Comparison of ENCODE assay signal across 11 cellular contexts in genomic region chr11:61793829-61794204, GRCh38. TPM values are rescaled to one million over a fixed set of nuclear protein-coding genes. Genes with fewer than 3 reads are reported as not detected.
DNase-seq lines count a peak whose midpoint lies in the region; ATAC-seq and TF ChIP-seq lines count a peak whose summit lies in the region.
"Had no signal": no experiment of that assay in that cellular context is flagged by ENCODE, and none has a peak within 500 bp of the region (broad histone marks: within the 10 kb centered on the region; RNA-seq: fewer than 3 reads in every experiment).

No MANE protein-coding gene starts in this region.

- peak overlapping the region; percentile 98 for H3K4me3 ChIP-seq in AG04449 (ENCODE audit: low read depth, low read length)
- no peak overlapping the region for H3K4me3 ChIP-seq in sigmoid colon

- intact Hi-C loops in sigmoid colon (cut with DNase I), result loop anchor here (2.0 kb wide), 1 partner anchor 21 kb away; no protein-coding TSS in a partner anchor

- no peak overlapping the region for H2AFZ ChIP-seq in H9 (ENCODE audit: low read length)

- H3K9me3 Mint-ChIP-seq in H9, result no peaks in the 10 kb centered on the region
- H3K9me3 Mint-ChIP-seq in activated T-helper 17 cell treated with anti-CD3 and anti-CD28 coated beads, Interleukin-2, amount 50 U/mL, for 72 hours, result no peaks in the 10 kb centered on the region
- H3K9me3 Mint-ChIP-seq in immature natural killer cell, result no peaks in the 10 kb centered on the region

- peaks cover 5% of the 10 kb centered on the region for H3K79me1 ChIP-seq in H9 (ENCODE audit: insufficient read depth, low read depth, low read length, poor library complexity, severe bottlenecking)

- no peak for ATAC-seq in activated T-helper 17 cell treated with anti-CD3 and anti-CD28 coated beads, Interleukin-2, amount 50 U/mL, for 72 hours (replicated peaks)
- ATAC-seq in HG03135 (IDR thresholded peaks at IDR 0.05; ENCODE audit: unreplicated experiment) (no peak), HG02610 (IDR thresholded peaks at IDR 0.05; ENCODE audit: unreplicated experiment) (no peak)

- H4K5ac ChIP-seq in H9 (ENCODE audit: insufficient read length, low read depth, low read length), result no peak overlapping the region

- no peak overlapping the region for H3K14ac ChIP-seq in H9 (ENCODE audit: insufficient read depth, low read length)

- TF ChIP-seq CTCF in AG04449 (IDR thresholded peaks at IDR 0.05; ENCODE audit: insufficient read depth, low read length, missing control alignments) (no peak), H9 (conservative IDR thresholded peaks at IDR 0.05) (no peak), sigmoid colon (IDR thresholded peaks at IDR 0.05) (no peak)

- peaks cover 20 to 26% of the 10 kb centered on the region in 2 experiments for H3K4me1 Mint-ChIP-seq in H9
- peaks cover 21% of the 10 kb centered on the region for H3K4me1 Mint-ChIP-seq in activated T-helper 17 cell treated with anti-CD3 and anti-CD28 coated beads, Interleukin-2, amount 50 U/mL, for 72 hours
- H3K4me1 Mint-ChIP-seq in immature natural killer cell, result peaks cover 20 to 51% of the 10 kb centered on the region in 2 donors

- no peak overlapping the region for H3T11ph ChIP-seq in H9 (ENCODE audit: low read length)

- no peak overlapping the region for H4K8ac ChIP-seq in H9 (replicated peaks; ENCODE audit: insufficient read length, low read depth, low read length)

- H3K27ac ChIP-seq in H9 (ENCODE audit: insufficient read length, low read depth, low read length) (no peak overlapping the region), sigmoid colon (no peak overlapping the region)

- peak overlapping the region in 2 of 3 experiments; percentile 86 to 100; a peak in 5 of 7 replicates for H3K27ac Mint-ChIP-seq in H9
- peak overlapping the region; percentile 98 for H3K27ac Mint-ChIP-seq in activated T-helper 17 cell treated with anti-CD3 and anti-CD28 coated beads, Interleukin-2, amount 50 U/mL, for 72 hours
- H3K27ac Mint-ChIP-seq in immature natural killer cell, result peak overlapping the region in 5 of 6 donors; percentile 57 to 99 (median 92)

- no peak overlapping the region for H2BK12ac ChIP-seq in H9 (ENCODE audit: insufficient read length, low read depth, low read length)

- peaks cover 16% of the 10 kb centered on the region; the same call in 1 of the 2 replicates for H3K79me2 ChIP-seq in H9 (ENCODE audit: insufficient read depth, low read length)

- H2AK5ac ChIP-seq in H9 (ENCODE audit: insufficient read length, low read length), result no peak overlapping the region

- no peaks in the 10 kb centered on the region for H3K9me3 ChIP-seq in H9 (ENCODE audit: control insufficient read depth, low read depth, low read length)
- H3K9me3 ChIP-seq in sigmoid colon, result no peaks in the 10 kb centered on the region

- CTCF ChIA-PET in AG04449 (lab: Yijun Ruan, JAX), result interaction anchor here (1.0 to 14.8 kb wide), 11 partner anchors 10 to 517 kb away, joined by 3 to 297 read pairs (median 5); partner anchors contain the start of gene BEST1

- TF ChIP-seq POLR2A in sigmoid colon (IDR thresholded peaks at IDR 0.05), result no peak

- H3K4me3 Mint-ChIP-seq in H9, result peak overlapping the region; percentile 95 to 98
- peak overlapping the region; percentile 88 for H3K4me3 Mint-ChIP-seq in activated T-helper 17 cell treated with anti-CD3 and anti-CD28 coated beads, Interleukin-2, amount 50 U/mL, for 72 hours
- peak overlapping the region; percentile 41 to 96 (median 92) for H3K4me3 Mint-ChIP-seq in immature natural killer cell

- no CpG with 5 or more reads among the region's 3 CpGs for whole genome bisulfite sequencing in H9 (ENCODE audit: extremely low coverage, insufficient read length, low lambda C conversion rate)
- WGBS in sigmoid colon, 2 donors, result 67 to 68% methylated on average over 3 of the region's 3 CpGs

- no peak overlapping the region for H3K18ac ChIP-seq in H9 (ENCODE audit: insufficient read length, low read depth, low read length)

- POLR2A ChIA-PET in AG04449 (lab: Yijun Ruan, JAX), result no interaction called here

- DNase-seq in AG04449 (ENCODE audit: low read depth, low spot score) (no peak), H9 (no peak), immature natural killer cell (no peak), sigmoid colon (no peak)
- DNase-seq in NK-92 treated with Interleukin-12 subunit alpha and Interleukin-12 subunit beta, amount 100 ng/mL, for 24 hours (lab: John Stamatoyannopoulos, UW), result no peak
- DNase-seq: dermis blood vessel endothelial cell; NCI-H1092; stimulated activated naive CD4-positive, alpha-beta T cell treated with Interleukin-2 at 50 U/mL for 16 hours had no signal

- H3K4me2 ChIP-seq in H9 (ENCODE audit: insufficient read depth, insufficient read length, low read length), result peak overlapping the region; percentile 78

- TF ChIP-seq EP300 in sigmoid colon (IDR thresholded peaks at IDR 0.05), result no peak

- H3K36me3 Mint-ChIP-seq in H9 (ENCODE audit: insufficient read depth in 1 of 3, low read depth in 3 of 3) (peaks cover 31 to 63% (median 50%) of the 10 kb centered on the region in 3 experiments), immature natural killer cell (peaks cover 0 to 9% (median 0%) of the 10 kb centered on the region in 3 donors)
- peaks cover 92% of the 10 kb centered on the region for H3K36me3 Mint-ChIP-seq in activated T-helper 17 cell treated with anti-CD3 and anti-CD28 coated beads, Interleukin-2, amount 50 U/mL, for 72 hours (ENCODE audit: low read depth)

- no peaks in the 10 kb centered on the region for H3K27me3 ChIP-seq in H9 (ENCODE audit: insufficient read depth, low read length)
- H3K27me3 ChIP-seq in sigmoid colon, result no peaks in the 10 kb centered on the region

- peaks cover 2% of the 10 kb centered on the region for H4K20me1 ChIP-seq in H9 (ENCODE audit: control insufficient read depth, insufficient read depth, insufficient read length)

- no peak overlapping the region for H2BK15ac ChIP-seq in H9 (ENCODE audit: low read depth, low read length)

- H3K27me3 Mint-ChIP-seq in H9 (ENCODE audit: low read depth) (no peaks in the 10 kb centered on the region; the same call in 1 of the 2 replicates), immature natural killer cell (ENCODE audit: low read depth in 3 of 3) (peaks cover 0 to 13% (median 4%) of the 10 kb centered on the region in 3 donors)
- H3K27me3 Mint-ChIP-seq in activated T-helper 17 cell treated with anti-CD3 and anti-CD28 coated beads, Interleukin-2, amount 50 U/mL, for 72 hours, result no peaks in the 10 kb centered on the region

- H3K4ac ChIP-seq in H9 (ENCODE audit: low read depth, low read length), result no peak overlapping the region

- H3K9ac ChIP-seq in H9 (ENCODE audit: extremely low read depth, insufficient read length, low read length), result peak overlapping the region; percentile 85

- H4K91ac ChIP-seq in H9 (ENCODE audit: insufficient read length, low read depth, low read length), result no peak overlapping the region

- no peak overlapping the region for H3K56ac ChIP-seq in H9 (ENCODE audit: insufficient read length, low read depth, low read length)

- no peak overlapping the region for H2BK120ac ChIP-seq in H9 (ENCODE audit: low read depth, low read length, poor library complexity, severe bottlenecking)

- H3K4me1 ChIP-seq in H9 (ENCODE audit: insufficient read depth, low read length) (no peaks in the 10 kb centered on the region), sigmoid colon (peaks cover 0 to 31% (median 24%) of the 10 kb centered on the region in 4 donors)

- H2BK5ac ChIP-seq in H9 (ENCODE audit: insufficient read length, low read length), result no peak overlapping the region

- no peak overlapping the region for H2BK20ac ChIP-seq in H9 (ENCODE audit: low read depth, low read length, poor library complexity, severe bottlenecking)

- no peak overlapping the region for H3K23ac ChIP-seq in H9 (ENCODE audit: insufficient read length, low read depth, low read length)

- H3K36me3 ChIP-seq in sigmoid colon, result peaks cover 10 to 24% (median 14%) of the 10 kb centered on the region in 4 donors

- peaks cover 3% of the 10 kb centered on the region for H3K23me2 ChIP-seq in H9 (ENCODE audit: insufficient read length, low read depth, low read length, poor library complexity, severe bottlenecking)

RNA-seq across cellular contexts. Expression of gene FEN1, which starts 1.1 kb away (rescaled TPM):
- total RNA-seq in H9 (2021) (114 and 115 TPM in 2 replicates), sigmoid colon (1 to 10 TPM; 5.3 to 8.0 (median 7.0) TPM)
- 100 to 1,000 TPM in 1 of 2 donors, 10 to 100 TPM in 1; 72.6 to 133 TPM for total RNA-seq in activated T-helper 17 cell treated with anti-CD3 and anti-CD28 coated beads, Interleukin-2, amount 50 U/mL, for 72 hours
- polyA plus RNA-seq in immature natural killer cell (10 to 100 TPM; 20.3 to 31.3 (median 24.6) TPM), sigmoid colon (10 to 100 TPM in 2 of 3 donors, 1 to 10 TPM in 1; 4.2 to 39.1 (median 11.3) TPM)

RNA-seq across cellular contexts. Expression of gene TMEM258, which starts 1.4 kb away (rescaled TPM):
- total RNA-seq in H9 (2021) (199 and 201 TPM in 2 replicates), sigmoid colon (10 to 100 TPM; 39.9 to 64.7 (median 57.4) TPM)
- total RNA-seq in activated T-helper 17 cell treated with anti-CD3 and anti-CD28 coated beads, Interleukin-2, amount 50 U/mL, for 72 hours, result 100 to 1,000 TPM; 135 to 156 TPM
- polyA plus RNA-seq in immature natural killer cell (100 to 1,000 TPM; 160 to 274 (median 225) TPM), sigmoid colon (100 to 1,000 TPM; 139 to 224 (median 148) TPM)

RNA-seq across cellular contexts. Expression of gene FADS1, which starts 23.0 kb away (rescaled TPM):
- total RNA-seq in H9 (2021) (125 and 126 TPM in 2 replicates), sigmoid colon (10 to 100 TPM; 11.8 to 17.7 (median 16.6) TPM)
- 10 to 100 TPM in 1 of 2 donors, 1 to 10 TPM in 1; 5.6 to 22.9 TPM for total RNA-seq in activated T-helper 17 cell treated with anti-CD3 and anti-CD28 coated beads, Interleukin-2, amount 50 U/mL, for 72 hours
- polyA plus RNA-seq in immature natural killer cell (10 to 100 TPM; 11.5 to 18.7 (median 17.7) TPM), sigmoid colon (10 to 100 TPM in 1 of 3 donors, 1 to 10 TPM in 2; 1.2 to 12.6 (median 2.1) TPM)

RNA-seq across cellular contexts. Expression of gene FADS2, which starts 34.3 kb away (rescaled TPM):
- 316 and 322 TPM in 2 replicates for total RNA-seq in H9 (2021)
- total RNA-seq in activated T-helper 17 cell treated with anti-CD3 and anti-CD28 coated beads, Interleukin-2, amount 50 U/mL, for 72 hours, result 10 to 100 TPM in 1 of 2 donors, 1 to 10 TPM in 1; 9.4 to 58.3 TPM
- polyA plus RNA-seq in immature natural killer cell, result 10 to 100 TPM; 21.9 to 28.7 (median 22.0) TPM
- 10 to 100 TPM in 3 of 4 donors, 1 to 10 TPM in 1; 4.1 to 45.4 (median 25.5) TPM for total RNA-seq in sigmoid colon
- polyA plus RNA-seq in sigmoid colon, result 10 to 100 TPM in 1 of 3 donors, 1 to 10 TPM in 2; 3.6 to 50.2 (median 3.7) TPM

RNA-seq across cellular contexts. Expression of gene MYRF, which starts 41.4 kb away (rescaled TPM):
- total RNA-seq in H9 (2021) (12.9 and 13.9 TPM in 2 replicates), sigmoid colon (under 1 TPM; under 0.01 to 0.83 (median 0.60) TPM)
- total RNA-seq in activated T-helper 17 cell treated with anti-CD3 and anti-CD28 coated beads, Interleukin-2, amount 50 U/mL, for 72 hours, result 1 to 10 TPM; 1.2 to 5.9 TPM
- polyA plus RNA-seq in immature natural killer cell (1 to 10 TPM in 1 of 3 donors, under 1 TPM in 1, not detected in 1; 0.43 to 2.4 TPM), sigmoid colon (1 to 10 TPM in 2 of 3 donors, under 1 TPM in 1; 0.46 to 6.4 (median 1.8) TPM)

Comparison
In these comparisons a context has a peak if more than half of its experiments do, and no peak if none do; other contexts are left out.
1. RNA of gene FEN1, which starts 1.1 kb away (total RNA-seq): 72.6 to 133 TPM in activated T-helper 17 cell treated with anti-CD3 and anti-CD28 coated beads, Interleukin-2, amount 50 U/mL, for 72 hours and 114 to 115 TPM in H9; 5.3 to 8.0 TPM in sigmoid colon; every median in the first group is over 4 times any median in the second.
2. Peak in every context shown above with its lines, with median percentiles within 50 percentile points of each other: H3K27ac Mint-ChIP-seq and H3K4me3 Mint-ChIP-seq.